Comparison of ENCODE assay signal across 23 cellular contexts in the genomic region with DNA sequence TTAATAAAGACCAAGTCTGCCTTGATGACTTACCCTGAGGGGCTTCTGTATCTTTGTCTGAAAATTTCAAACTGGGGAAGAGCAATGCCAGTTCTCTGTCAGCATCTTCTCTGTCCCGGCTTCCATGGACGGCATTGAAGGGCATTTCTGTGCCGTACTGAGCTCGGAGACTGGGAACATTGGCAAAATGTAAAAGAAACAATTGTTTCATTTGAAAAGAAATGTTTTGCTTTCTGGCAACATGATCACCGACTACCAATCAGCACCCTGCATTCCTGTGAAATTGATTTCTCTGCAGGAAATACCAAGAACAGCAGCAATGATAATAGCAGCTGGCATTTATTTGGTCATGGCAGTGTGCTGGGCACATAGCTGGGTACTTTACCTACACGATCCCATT. TPM values are rescaled to one million over a fixed set of nuclear protein-coding genes. Genes with fewer than 3 reads are reported as not detected.
DNase-seq lines count a peak whose midpoint lies in the region; TF ChIP-seq lines count a peak whose summit lies in the region.
"Had no signal": no experiment of that assay in that cellular context is flagged by ENCODE, and none has a peak within 500 bp of the region (broad histone marks: within the 10 kb centered on the region; RNA-seq: fewer than 3 reads in every experiment).

No MANE protein-coding gene starts in this region.

- H3K79me2 ChIP-seq in trophoblast cell (ENCODE audit: control insufficient read depth, insufficient read depth, low read length, poor library complexity), result no peaks in the 10 kb centered on the region
- no peaks in the 10 kb centered on the region for H3K79me2 ChIP-seq in SK-N-SH (ENCODE audit: insufficient read depth)

- H3K18ac ChIP-seq in trophoblast cell (ENCODE audit: low read length), result no peak overlapping the region

- H3K36me3 ChIP-seq in trophoblast cell (ENCODE audit: control insufficient read depth in 1 of 2, insufficient read depth in 2 of 2, low read length in 2 of 2), result peaks cover 10% of the 10 kb centered on the region in 2 experiments
- H3K36me3 ChIP-seq in SK-N-SH (replicated peaks in 1 of 2; ENCODE audit: control insufficient read depth in 1 of 2, insufficient read depth in 2 of 2, low read length in 1 of 2), result peaks cover 0 to 6% of the 10 kb centered on the region in 2 experiments

- WGBS in trophoblast cell (ENCODE audit: extremely low coverage, insufficient coverage, insufficient read length), result no CpG with 5 or more reads among the region's 6 CpGs
- WGBS in SK-N-SH (ENCODE audit: low lambda C conversion rate), result 91% methylated on average over 6 of the region's 6 CpGs

- no peak overlapping the region for H2AFZ ChIP-seq in trophoblast cell (ENCODE audit: insufficient read depth, low read length, poor library complexity)
- no peak overlapping the region for H2AFZ ChIP-seq in SK-N-SH (ENCODE audit: low read depth)
- H2AFZ ChIP-seq: GM23248 had no signal

- no peak for TF ChIP-seq RAD21 in SK-N-SH (IDR thresholded peaks at IDR 0.05; ENCODE audit: low read length)

- H4K20me1 ChIP-seq in SK-N-SH (ENCODE audit: insufficient read depth), result no peaks in the 10 kb centered on the region

- no peak overlapping the region for H4K91ac ChIP-seq in trophoblast cell (ENCODE audit: low read depth, low read length)

- DNase-seq in caudate nucleus (lab: John Stamatoyannopoulos, UW), result peak in 6 of 61 donors; percentile 10 to 51 (median 16)
- DNase-seq in hippocampal formation (lab: John Stamatoyannopoulos, UW), result peak; percentile 22 to 46
- DNase-seq in pons (ENCODE audit: low spot score), result peak; percentile 67
- DNase-seq in trophoblast cell, result no peak
- DNase-seq in activated naive CD4-positive, alpha-beta T cell treated with anti-CD3 and anti-CD28 coated beads, Interleukin-2, amount 50 U/mL, for 16 hours, result no peak
- no peak for DNase-seq in RPMI8226
- no peak for DNase-seq in SK-N-SH
- DNase-seq: CD4-positive, alpha-beta memory T cell; COR-L47; DMS53; GM23248; H7; KBM-7; MV-4-11; NCI-H1105 treated with DMSO at 0.1 percent for 48 hours; NCI-H146; NCI-H1930; NCI-H446 treated with DMSO at 0.1 percent for 48 hours; NCI-H526; NCI-H82; NK-92 treated with Interleukin-12 subunit alpha and Interleukin-12 subunit beta, amount 100 ng/mL, for 24 hours; PC-3; SJCRH30 had no signal

- H3K14ac ChIP-seq in trophoblast cell (ENCODE audit: low read length), result no peak overlapping the region

- TF ChIP-seq EP300 in SK-N-SH (IDR thresholded peaks at IDR 0.05; ENCODE audit: borderline replicate concordance in 1 of 2, low read depth in 1 of 2, low read length in 1 of 2), result no peak

- no peak overlapping the region for H3K4me3 ChIP-seq in trophoblast cell (ENCODE audit: low read depth, low read length)
- H3K4me3 ChIP-seq in SK-N-SH (ENCODE audit: low read depth in 2 of 2, low read length in 1 of 2), result no peak overlapping the region
- H3K4me3 ChIP-seq: GM23248, SJCRH30 had no signal

- H3K9me3 ChIP-seq in trophoblast cell (ENCODE audit: insufficient read depth, low read depth, low read length), result peaks cover 5% of the 10 kb centered on the region
- no peaks in the 10 kb centered on the region for H3K9me3 ChIP-seq in SK-N-SH

- CTCF ChIA-PET in SK-N-SH (lab: Yijun Ruan, JAX), result interaction anchor here (1.5 kb wide), 1 partner anchor 13 kb away, joined by 4 read pairs; no protein-coding TSS in a partner anchor

- no peak overlapping the region for H4K12ac ChIP-seq in trophoblast cell (ENCODE audit: low read depth, low read length)

- no peak overlapping the region for H3K9ac ChIP-seq in trophoblast cell (ENCODE audit: low read length)
- no peak overlapping the region for H3K9ac ChIP-seq in SK-N-SH
- H3K9ac ChIP-seq: GM23248 had no signal

- no peaks in the 10 kb centered on the region for H3F3A ChIP-seq in SK-N-SH (replicated peaks; ENCODE audit: insufficient read depth)

- no peak overlapping the region for H4K8ac ChIP-seq in trophoblast cell (ENCODE audit: low read depth, low read length)

- no peak overlapping the region for H3K23ac ChIP-seq in trophoblast cell (ENCODE audit: low read length)

- H3K79me1 ChIP-seq in trophoblast cell (ENCODE audit: low read length), result no peaks in the 10 kb centered on the region

- H3K4me2 ChIP-seq in trophoblast cell (ENCODE audit: low read length) (no peak overlapping the region), SK-N-SH (no peak overlapping the region)

- no peak overlapping the region for H2AK5ac ChIP-seq in trophoblast cell (ENCODE audit: low read length)

- H3K4ac ChIP-seq in trophoblast cell (ENCODE audit: low read depth, low read length), result no peak overlapping the region

- H3K4me1 ChIP-seq in trophoblast cell (ENCODE audit: control insufficient read depth in 1 of 2, insufficient read depth in 2 of 2, low read length in 2 of 2) (no peaks in the 10 kb centered on the region), SK-N-SH (ENCODE audit: control insufficient read depth in 1 of 2, insufficient read depth in 2 of 2, low read depth in 1 of 2, low read length in 1 of 2) (no peaks in the 10 kb centered on the region; a peak in 1 of 4 replicates)
- H3K4me1 ChIP-seq: SJCRH30 had no signal

- no peak for TF ChIP-seq CTCF in SK-N-SH (IDR thresholded peaks at IDR 0.05)

- H3K27me3 ChIP-seq in trophoblast cell (ENCODE audit: insufficient read depth, low read length), result no peaks in the 10 kb centered on the region
- H3K27me3 ChIP-seq in SK-N-SH (ENCODE audit: insufficient read depth), result no peaks in the 10 kb centered on the region
- H3K27me3 ChIP-seq: SJCRH30 had no signal

- POLR2A ChIA-PET in SK-N-SH (lab: Yijun Ruan, JAX), result no interaction called here

- H2BK12ac ChIP-seq in trophoblast cell (ENCODE audit: low read length), result no peak overlapping the region

- no peak overlapping the region for H2BK5ac ChIP-seq in trophoblast cell (ENCODE audit: low read depth, low read length, poor library complexity)

- H3K27ac ChIP-seq in caudate nucleus (ENCODE audit: low read depth, low read length), result peak overlapping the region; percentile 60
- H3K27ac ChIP-seq in trophoblast cell (ENCODE audit: low read depth, low read length), result no peak overlapping the region
- no peak overlapping the region for H3K27ac ChIP-seq in SK-N-SH (ENCODE audit: low read depth in 2 of 2, low read length in 1 of 2)
- H3K27ac ChIP-seq: GM23248, SJCRH30 had no signal

- H2BK120ac ChIP-seq in trophoblast cell (ENCODE audit: insufficient read depth, low read length, poor library complexity), result no peak overlapping the region

- no peaks in the 10 kb centered on the region for H3K9me2 ChIP-seq in SK-N-SH

TF ChIP-seq in SK-N-SH, 30 proteins besides CTCF, POLR2A, EP300 and RAD21:
- no peak for TF ChIP-seq FOSL2 (IDR thresholded peaks at IDR 0.05; ENCODE audit: borderline replicate concordance, low read depth)
- TF ChIP-seq SIN3A (IDR thresholded peaks at IDR 0.05; ENCODE audit: borderline replicate concordance, low read depth, low read length), result no peak
TF ChIP-seq in SK-N-SH: peak in this region for 0.

RNA-seq across cellular contexts. Expression of a gene that starts 26.2 kb away (rescaled TPM):
- polyA plus RNA-seq in trophoblast cell (2013), result 0.15 and 0.25 TPM in 2 replicates
- polyA plus RNA-seq in SK-N-SH (2012; rRNA removed), result 0.43 and 0.65 TPM in 2 replicates
- polyA plus RNA-seq in SK-N-SH (2012; cell fraction: cytosol; rRNA removed), result 0.28 and 0.39 TPM in 2 replicates
- 1.3 and 2.0 TPM in 2 replicates for polyA plus RNA-seq in SK-N-SH (2012; cell fraction: nucleus; rRNA removed)

RNA-seq across cellular contexts. Expression of a gene that starts 44.9 kb away (rescaled TPM):
- 22.2 and 22.6 TPM in 2 replicates for polyA plus RNA-seq in trophoblast cell (2013)
- 25.0 and 28.1 TPM in 2 replicates for polyA plus RNA-seq in SK-N-SH (2012; rRNA removed)
- 26.8 and 28.4 TPM in 2 replicates for polyA plus RNA-seq in SK-N-SH (2012; cell fraction: cytosol; rRNA removed)
- 25.7 and 27.4 TPM in 2 replicates for polyA plus RNA-seq in SK-N-SH (2012; cell fraction: nucleus; rRNA removed)
- polyA plus RNA-seq: CD4-positive, alpha-beta memory T cell had no signal

Comparison
In these comparisons a context has a peak if more than half of its experiments do, and no peak if none do; other contexts are left out.
1. DNase-seq: peak in hippocampal formation (2 of 2) and pons (single experiment); none in trophoblast cell (0 of 2), activated naive CD4-positive, alpha-beta T cell treated with anti-CD3 and anti-CD28 coated beads, Interleukin-2, amount 50 U/mL, for 16 hours (single experiment), RPMI8226 (single experiment) and SK-N-SH (single experiment).